31 cellular contexts compared by ENCODE assay signal in the genomic region with DNA sequence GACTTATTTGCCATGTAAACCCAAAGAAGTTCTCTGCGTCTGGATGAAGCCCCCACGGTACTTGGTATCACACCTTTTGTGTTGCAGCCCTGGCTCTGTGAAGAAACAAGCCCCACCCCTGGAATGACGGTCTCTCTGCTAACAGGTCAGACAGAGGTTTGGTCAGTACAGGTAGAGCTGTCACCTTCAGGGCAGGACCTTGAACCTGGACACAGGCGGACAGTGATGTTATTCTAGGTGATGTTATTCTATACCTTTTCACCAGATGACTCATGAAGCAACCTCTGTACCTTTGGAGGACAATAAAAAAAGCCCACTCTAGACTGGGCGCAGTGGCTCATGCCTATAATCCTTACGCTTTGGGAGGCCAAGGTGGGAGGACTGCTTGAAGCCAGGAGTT. TPM values are rescaled to one million over a fixed set of nuclear protein-coding genes. Genes with fewer than 3 reads are reported as not detected.
"Had no signal": no experiment of that assay in that cellular context is flagged by ENCODE, and none has a peak within 500 bp of the region (broad histone marks: within the 10 kb centered on the region; RNA-seq: fewer than 3 reads in every experiment).

No MANE protein-coding gene starts in this region.

- H3K27me3 ChIP-seq: adrenal gland, body of pancreas had no signal

- H3K9me3 ChIP-seq: adrenal gland, body of pancreas had no signal

- H3K4me1 ChIP-seq: adrenal gland, body of pancreas had no signal

- H3K4me3 Mint-ChIP-seq: activated CD4-positive, alpha-beta memory T cell treated with anti-CD3 and anti-CD28 coated beads for 36 hours; activated CD4-positive, alpha-beta T cell treated with anti-CD3 and anti-CD28 coated beads for 36 hours; activated CD4-positive, alpha-beta T cell treated with anti-CD3 and anti-CD28 coated beads, Interleukin-2, amount 10 ng/mL, durations not matched to agents 24 days and 14 days; activated CD8-positive, alpha-beta memory T cell treated with anti-CD3 and anti-CD28 coated beads, Interleukin-2, amount 10 ng/mL, durations not matched to agents 7 days and 5 days; activated CD8-positive, alpha-beta T cell treated with anti-CD3 and anti-CD28 coated beads, Interleukin-2, amount 10 ng/mL, durations not matched to agents 7 days and 5 days; activated naive CD4-positive, alpha-beta T cell treated with anti-CD3 and anti-CD28 coated beads for 36 hours; activated naive CD4-positive, alpha-beta T cell treated with anti-CD3 and anti-CD28 coated beads, Interleukin-2, amount 50 U/mL, for 24 hours; activated naive CD8-positive, alpha-beta T cell treated with anti-CD3 and anti-CD28 coated beads for 36 hours; activated naive CD8-positive, alpha-beta T cell treated with anti-CD3 and anti-CD28 coated beads, Interleukin-2, amount 50 U/mL, for 24 hours; activated T-helper 1 cell treated with anti-CD3 and anti-CD28 coated beads, Interleukin-12 subunit alpha, Interleukin-12 subunit beta, Interleukin-2, Interleukin-4 antibody, amounts not matched to agents 30 ng/mL and 10 ng/mL and 1 ng/mL, durations not matched to agents 14 hours and 24 hours and 36 hours had no signal

- ATAC-seq: activated CD4-positive, alpha-beta T cell treated with anti-CD3 and anti-CD28 coated beads for 36 hours; activated CD8-positive, alpha-beta memory T cell treated with anti-CD3 and anti-CD28 coated beads, Interleukin-2, amount 10 ng/mL, durations not matched to agents 7 days and 5 days; activated CD8-positive, alpha-beta T cell treated with anti-CD3 and anti-CD28 coated beads, Interleukin-2, amount 10 ng/mL, durations not matched to agents 7 days and 5 days; activated naive CD8-positive, alpha-beta T cell treated with anti-CD3 and anti-CD28 coated beads, Interleukin-2, amount 50 U/mL, for 24 hours; body of pancreas had no signal

- H3K9me3 Mint-ChIP-seq: activated CD4-positive, alpha-beta memory T cell treated with anti-CD3 and anti-CD28 coated beads for 36 hours; activated CD4-positive, alpha-beta T cell treated with anti-CD3 and anti-CD28 coated beads, Interleukin-2, amount 10 ng/mL, durations not matched to agents 24 days and 14 days; activated naive CD4-positive, alpha-beta T cell treated with anti-CD3 and anti-CD28 coated beads for 36 hours; activated naive CD4-positive, alpha-beta T cell treated with anti-CD3 and anti-CD28 coated beads, Interleukin-2, amount 50 U/mL, for 24 hours; activated naive CD8-positive, alpha-beta T cell treated with anti-CD3 and anti-CD28 coated beads for 36 hours; activated naive CD8-positive, alpha-beta T cell treated with anti-CD3 and anti-CD28 coated beads, Interleukin-2, amount 50 U/mL, for 24 hours; activated T-helper 1 cell treated with anti-CD3 and anti-CD28 coated beads, Interleukin-12 subunit alpha, Interleukin-12 subunit beta, Interleukin-2, Interleukin-4 antibody, amounts not matched to agents 30 ng/mL and 10 ng/mL and 1 ng/mL, durations not matched to agents 14 hours and 24 hours and 36 hours; activated T-helper 2 cell treated with anti-CD3 and anti-CD28 coated beads, Interferon-gamma antibody, Interleukin-2, Interleukin-4, amounts not matched to agents 10 μg/mL and 5 μg/mL and 100 μg/mL, durations not matched to agents 14 hours and 24 hours and 36 hours had no signal

- DNase-seq: activated CD4-positive, alpha-beta memory T cell treated with anti-CD3 and anti-CD28 coated beads for 36 hours; activated CD4-positive, alpha-beta T cell treated with anti-CD3 and anti-CD28 coated beads for 36 hours; activated CD4-positive, alpha-beta T cell treated with anti-CD3 and anti-CD28 coated beads, Interleukin-2, amount 10 ng/mL, durations not matched to agents 24 days and 14 days; activated CD4-positive, CD25-positive, alpha-beta regulatory T cell; activated CD4-positive, CD25-positive, alpha-beta regulatory T cell treated with anti-CD3 and anti-CD28 coated beads, Interleukin-2, amount 50 U/mL, for 72 hours; activated CD8-positive, alpha-beta memory T cell treated with anti-CD3 and anti-CD28 coated beads, Interleukin-2, amount 10 ng/mL, durations not matched to agents 7 days and 5 days; activated CD8-positive, alpha-beta memory T cell treated with anti-CD3 and anti-CD28 coated beads, Interleukin-2, amount 50 U/mL, for 4 hours; activated CD8-positive, alpha-beta T cell treated with anti-CD3 and anti-CD28 coated beads, Interleukin-2, amount 10 ng/mL, durations not matched to agents 7 days and 5 days; activated effector memory CD4-positive, alpha-beta T cell treated with anti-CD3 and anti-CD28 coated beads, Interleukin-2, amount 50 U/mL, for 16 hours; activated naive CD4-positive, alpha-beta T cell treated with anti-CD3 and anti-CD28 coated beads for 36 hours; activated naive CD8-positive, alpha-beta T cell treated with anti-CD3 and anti-CD28 coated beads for 36 hours; activated naive CD8-positive, alpha-beta T cell treated with anti-CD3 and anti-CD28 coated beads, Interleukin-2, amount 50 U/mL, for 24 hours; activated T-cell treated with anti-CD3 and anti-CD28 coated beads, Interleukin-2, amount 50 U/mL, for 1 hour; amygdala; aorta; body of pancreas; caudate nucleus; cortex of kidney; dermis blood vessel endothelial cell; effector CD8-positive, alpha-beta T cell; foreskin fibroblast; T-helper 2 cell had no signal

- H3K27me3 Mint-ChIP-seq: activated CD4-positive, alpha-beta memory T cell treated with anti-CD3 and anti-CD28 coated beads for 36 hours; activated CD4-positive, alpha-beta T cell treated with anti-CD3 and anti-CD28 coated beads for 36 hours; activated CD4-positive, alpha-beta T cell treated with anti-CD3 and anti-CD28 coated beads, Interleukin-2, amount 10 ng/mL, durations not matched to agents 24 days and 14 days; activated CD8-positive, alpha-beta memory T cell treated with anti-CD3 and anti-CD28 coated beads, Interleukin-2, amount 10 ng/mL, durations not matched to agents 7 days and 5 days; activated naive CD4-positive, alpha-beta T cell treated with anti-CD3 and anti-CD28 coated beads, Interleukin-2, amount 50 U/mL, for 24 hours; activated naive CD8-positive, alpha-beta T cell treated with anti-CD3 and anti-CD28 coated beads for 36 hours; activated naive CD8-positive, alpha-beta T cell treated with anti-CD3 and anti-CD28 coated beads, Interleukin-2, amount 50 U/mL, for 24 hours had no signal

- H3K27ac Mint-ChIP-seq: activated CD4-positive, alpha-beta memory T cell treated with anti-CD3 and anti-CD28 coated beads for 36 hours; activated CD4-positive, alpha-beta T cell treated with anti-CD3 and anti-CD28 coated beads for 36 hours; activated CD4-positive, alpha-beta T cell treated with anti-CD3 and anti-CD28 coated beads, Interleukin-2, amount 10 ng/mL, durations not matched to agents 24 days and 14 days; activated CD8-positive, alpha-beta memory T cell treated with anti-CD3 and anti-CD28 coated beads, Interleukin-2, amount 10 ng/mL, durations not matched to agents 7 days and 5 days; activated CD8-positive, alpha-beta T cell treated with anti-CD3 and anti-CD28 coated beads, Interleukin-2, amount 10 ng/mL, durations not matched to agents 7 days and 5 days; activated naive CD4-positive, alpha-beta T cell treated with anti-CD3 and anti-CD28 coated beads for 36 hours; activated naive CD4-positive, alpha-beta T cell treated with anti-CD3 and anti-CD28 coated beads, Interleukin-2, amount 50 U/mL, for 24 hours; activated naive CD8-positive, alpha-beta T cell treated with anti-CD3 and anti-CD28 coated beads for 36 hours; activated naive CD8-positive, alpha-beta T cell treated with anti-CD3 and anti-CD28 coated beads, Interleukin-2, amount 50 U/mL, for 24 hours; activated T-helper 1 cell treated with anti-CD3 and anti-CD28 coated beads, Interleukin-12 subunit alpha, Interleukin-12 subunit beta, Interleukin-2, Interleukin-4 antibody, amounts not matched to agents 30 ng/mL and 10 ng/mL and 1 ng/mL, durations not matched to agents 14 hours and 24 hours and 36 hours; activated T-helper 2 cell treated with anti-CD3 and anti-CD28 coated beads, Interferon-gamma antibody, Interleukin-2, Interleukin-4, amounts not matched to agents 10 μg/mL and 5 μg/mL and 100 μg/mL, durations not matched to agents 14 hours and 24 hours and 36 hours had no signal

- FAIRE-seq: colon, endometrium, frontal cortex had no signal

- H3K4me1 Mint-ChIP-seq: activated CD8-positive, alpha-beta memory T cell treated with anti-CD3 and anti-CD28 coated beads, Interleukin-2, amount 10 ng/mL, durations not matched to agents 7 days and 5 days; activated naive CD8-positive, alpha-beta T cell treated with anti-CD3 and anti-CD28 coated beads, Interleukin-2, amount 50 U/mL, for 24 hours had no signal

- H3K4me3 ChIP-seq: adrenal gland, body of pancreas had no signal

- H3K27ac ChIP-seq: adrenal gland, body of pancreas, epithelial cell of prostate had no signal

RNA-seq across cellular contexts. Expression of a gene that starts 15.3 kb away (rescaled TPM):
- total RNA-seq: activated CD4-positive, alpha-beta memory T cell treated with anti-CD3 and anti-CD28 coated beads for 36 hours; activated naive CD4-positive, alpha-beta T cell treated with anti-CD3 and anti-CD28 coated beads for 36 hours; activated naive CD8-positive, alpha-beta T cell treated with anti-CD3 and anti-CD28 coated beads for 36 hours; activated T-helper 2 cell treated with anti-CD3 and anti-CD28 coated beads, Interferon-gamma antibody, Interleukin-2, Interleukin-4, amounts not matched to agents 10 μg/mL and 5 μg/mL and 100 μg/mL, durations not matched to agents 14 hours and 24 hours and 36 hours; aorta; endothelial cell of umbilical vein; frontal cortex had no signal
